ENCODE assay signal across 21 cellular contexts in genomic region chr21:33514234-33514633, GRCh38. TPM values are rescaled to one million over a fixed set of nuclear protein-coding genes. Genes with fewer than 3 reads are reported as not detected.
DNase-seq lines count a peak whose midpoint lies in the region; ATAC-seq, FAIRE-seq and TF ChIP-seq lines count a peak whose summit lies in the region.
"Had no signal": no experiment of that assay in that cellular context is flagged by ENCODE, and none has a peak within 500 bp of the region (broad histone marks: within the 10 kb centered on the region; RNA-seq: fewer than 3 reads in every experiment).

No MANE protein-coding gene starts in this region.

- H3K4me1 Mint-ChIP-seq in activated CD4-positive, alpha-beta T cell treated with anti-CD3 and anti-CD28 coated beads for 36 hours, result peaks cover 13% of the 10 kb centered on the region

- H3K27ac Mint-ChIP-seq in activated CD4-positive, alpha-beta T cell treated with anti-CD3 and anti-CD28 coated beads for 36 hours, result peak overlapping the region; percentile 55

- CTCF ChIA-PET in activated CD4-positive, alpha-beta T cell treated with anti-CD3 and anti-CD28 coated beads for 36 hours (lab: Charles Lee), result interaction anchor here (1.0 to 1.3 kb wide), 3 partner anchors 12 to 92 kb away, joined by 3 to 5 read pairs (median 3); no protein-coding TSS in a partner anchor

- H3K4me3 ChIP-seq in cardiac fibroblast (replicated peaks in 1 of 2; ENCODE audit: low read depth in 2 of 2, low read length in 2 of 2) (no peak overlapping the region), mucosa of descending colon (no peak overlapping the region)
- H3K4me3 ChIP-seq: SJSA1, skin epidermis, transverse colon had no signal

- no peak for TF ChIP-seq POLR2A in GM12892 (IDR thresholded peaks at IDR 0.05; ENCODE audit: low read depth, low read length)

- no peak for TF ChIP-seq CTCF in cardiac fibroblast (IDR thresholded peaks at IDR 0.05; ENCODE audit: low read depth, low read length)
- TF ChIP-seq CTCF in mucosa of descending colon (IDR thresholded peaks at IDR 0.05), result no peak

- ATAC-seq in activated CD4-positive, alpha-beta T cell treated with anti-CD3 and anti-CD28 coated beads for 36 hours, result peak; percentile 71
- peak; percentile 57 for ATAC-seq in mucosa of descending colon
- ATAC-seq: CD8-positive, alpha-beta T cell; foreskin keratinocyte; left lobe of liver had no signal

- H3K4me1 ChIP-seq in mucosa of descending colon (ENCODE audit: low read depth), result no peaks in the 10 kb centered on the region
- H3K4me1 ChIP-seq: foreskin keratinocyte, SJSA1, transverse colon had no signal

- no peaks in the 10 kb centered on the region for H3K9me3 ChIP-seq in mucosa of descending colon
- H3K9me3 ChIP-seq: SJSA1, transverse colon had no signal

- no peaks in the 10 kb centered on the region for H3K27me3 Mint-ChIP-seq in activated CD4-positive, alpha-beta T cell treated with anti-CD3 and anti-CD28 coated beads for 36 hours

- H3K36me3 Mint-ChIP-seq in activated CD4-positive, alpha-beta T cell treated with anti-CD3 and anti-CD28 coated beads for 36 hours (ENCODE audit: low read depth), result peaks cover 65% of the 10 kb centered on the region

- no peaks in the 10 kb centered on the region for H3K36me3 ChIP-seq in mucosa of descending colon (ENCODE audit: low read depth)

- no peak for FAIRE-seq in GM12892 (lab: Jason Lieb, UNC)
- FAIRE-seq: bronchial epithelial cell had no signal

- POLR2A ChIA-PET in activated CD4-positive, alpha-beta T cell treated with anti-CD3 and anti-CD28 coated beads for 36 hours (lab: Charles Lee), result interaction anchor here (1.9 kb wide), 1 partner anchor 34 kb away, joined by 6 read pairs; the partner anchor contains the start of gene TMEM50B

- H3K4me3 Mint-ChIP-seq in activated CD4-positive, alpha-beta T cell treated with anti-CD3 and anti-CD28 coated beads for 36 hours, result no peak overlapping the region
- H3K4me3 Mint-ChIP-seq: CD8-positive, alpha-beta T cell had no signal

- intact Hi-C loops in activated CD4-positive, alpha-beta T cell treated with anti-CD3 and anti-CD28 coated beads for 36 hours (cut with DNase I, micrococcal nuclease), result no loop called here
- intact Hi-C loops in mucosa of descending colon (cut with DNase I, micrococcal nuclease), result no loop called here

- DNase-seq in activated CD4-positive, alpha-beta T cell treated with anti-CD3 and anti-CD28 coated beads for 36 hours, result no peak
- no peak for DNase-seq in activated CD4-positive, alpha-beta T cell treated with anti-CD3 and anti-CD28 coated beads for 48 hours
- peak; percentile 23 for DNase-seq in GM04504 (ENCODE audit: low read depth)
- DNase-seq in cardiac fibroblast (ENCODE audit: low read depth in 2 of 2), result peak; percentile 9 to 55
- DNase-seq in mucosa of descending colon, result no peak
- DNase-seq in COLO668 (lab: John Stamatoyannopoulos, UW; ENCODE audit: unreplicated experiment), result no peak
- DNase-seq in cerebellar cortex (ENCODE audit: low spot score), result no peak
- no peak for DNase-seq in GM12892 (ENCODE audit: insufficient read length)
- DNase-seq: activated CD4-positive, alpha-beta T cell treated with anti-CD3 and anti-CD28 coated beads, Interleukin-2, amount 50 U/mL, for 1 hour; CD8-positive, alpha-beta T cell; DND-41; effector CD8-positive, alpha-beta T cell; foreskin keratinocyte; NCI-H1930; NCI-H510A treated with DMSO at 0.1 percent for 48 hours; T1000; transverse colon had no signal

- no peaks in the 10 kb centered on the region for H3K9me3 Mint-ChIP-seq in activated CD4-positive, alpha-beta T cell treated with anti-CD3 and anti-CD28 coated beads for 36 hours (ENCODE audit: low read depth)
- H3K9me3 Mint-ChIP-seq: CD8-positive, alpha-beta T cell had no signal

RNA-seq across cellular contexts. Expression of gene DNAJC28, which starts 22.7 kb away (rescaled TPM):
- under 1 TPM; 0.37 to 0.43 TPM for total RNA-seq in activated CD4-positive, alpha-beta T cell treated with anti-CD3 and anti-CD28 coated beads for 36 hours
- 1 to 10 TPM; 1.9 to 3.0 (median 2.9) TPM for total RNA-seq in mucosa of descending colon
- 1.00 TPM for polyA plus RNA-seq in GM12892 (2012; ENCODE audit: missing spikeins)

RNA-seq across cellular contexts. Expression of gene GART, which starts 27.7 kb away (rescaled TPM):
- 100 to 1,000 TPM; 223 to 231 TPM for total RNA-seq in activated CD4-positive, alpha-beta T cell treated with anti-CD3 and anti-CD28 coated beads for 36 hours
- 10 to 100 TPM; 45.5 to 57.2 (median 55.6) TPM for total RNA-seq in mucosa of descending colon
- 82.7 TPM for polyA plus RNA-seq in GM12892 (2012; ENCODE audit: missing spikeins)

RNA-seq across cellular contexts. Expression of gene SON, which starts 28.6 kb away (rescaled TPM):
- 100 to 1,000 TPM; 299 to 380 TPM for total RNA-seq in activated CD4-positive, alpha-beta T cell treated with anti-CD3 and anti-CD28 coated beads for 36 hours
- 100 to 1,000 TPM; 240 to 293 (median 254) TPM for total RNA-seq in mucosa of descending colon
- polyA plus RNA-seq in GM12892 (2012; ENCODE audit: missing spikeins), result 144 TPM

RNA-seq across cellular contexts. Expression of gene TMEM50B, which starts 34.5 kb away (rescaled TPM):
- 10 to 100 TPM; 13.6 to 15.2 TPM for total RNA-seq in activated CD4-positive, alpha-beta T cell treated with anti-CD3 and anti-CD28 coated beads for 36 hours
- 10 to 100 TPM; 40.5 to 53.1 (median 42.2) TPM for total RNA-seq in mucosa of descending colon
- 18.8 TPM for polyA plus RNA-seq in GM12892 (2012; ENCODE audit: missing spikeins)

Comparison
In these comparisons a context has a peak if more than half of its experiments do, and no peak if none do; other contexts are left out.
1. DNase-seq: peak in GM04504 (single experiment) and cardiac fibroblast (2 of 2); none in activated CD4-positive, alpha-beta T cell treated with anti-CD3 and anti-CD28 coated beads for 36 hours (single experiment), activated CD4-positive, alpha-beta T cell treated with anti-CD3 and anti-CD28 coated beads for 48 hours (single experiment), mucosa of descending colon (0 of 3), COLO668 (single experiment), cerebellar cortex (single experiment) and GM12892 (single experiment).